In genomic region chr10:31698169-31698890, GRCh38 we compare ENCODE assay signal across 8 cellular contexts.
DNase-seq lines count a peak whose midpoint lies in the region; ATAC-seq and TF ChIP-seq lines count a peak whose summit lies in the region.

No MANE protein-coding gene starts in this region.

- H3K27me3 ChIP-seq in ACC112 (ENCODE audit: insufficient read depth, low read length), result no peaks in the 10 kb centered on the region
- no peaks in the 10 kb centered on the region for H3K27me3 ChIP-seq in SK-N-SH (ENCODE audit: insufficient read depth)
- H3K27me3 ChIP-seq in osteoblast (ENCODE audit: insufficient read depth, low read length), result no peaks in the 10 kb centered on the region

- no peaks in the 10 kb centered on the region for H4K20me1 ChIP-seq in SK-N-SH (ENCODE audit: insufficient read depth)
- H4K20me1 ChIP-seq in osteoblast (ENCODE audit: insufficient read depth, low read length), result no peaks in the 10 kb centered on the region

- H3K36me3 ChIP-seq in ACC112 (ENCODE audit: insufficient read depth, low read length) (no peaks in the 10 kb centered on the region), SK-N-SH (replicated peaks in 1 of 2; ENCODE audit: control insufficient read depth in 1 of 2, insufficient read depth in 2 of 2, low read length in 1 of 2) (no peaks in the 10 kb centered on the region), osteoblast (ENCODE audit: insufficient read depth, low read length) (no peaks in the 10 kb centered on the region)

- WGBS in SK-N-SH (ENCODE audit: low lambda C conversion rate), result 56% methylated on average over 11 of the region's 11 CpGs

- POLR2A ChIA-PET in SK-N-SH (lab: Yijun Ruan, JAX), result no interaction called here

- H2AFZ ChIP-seq in ACC112 (ENCODE audit: low read length, unreplicated experiment), result peak overlapping the region; percentile 64
- peak overlapping the region; percentile 60; the same call in 1 of the 2 replicates for H2AFZ ChIP-seq in SK-N-SH (ENCODE audit: low read depth)
- H2AFZ ChIP-seq in osteoblast (ENCODE audit: low read length), result peak overlapping the region; percentile 93

- H3F3A ChIP-seq in SK-N-SH (replicated peaks; ENCODE audit: insufficient read depth), result no peaks in the 10 kb centered on the region

- H3K9ac ChIP-seq in SK-N-SH, result no peak overlapping the region

- H3K4me1 ChIP-seq in ACC112 (ENCODE audit: control insufficient read depth, insufficient read depth, low read length, unreplicated experiment), result peaks cover 33% of the 10 kb centered on the region
- peaks cover 13 to 15% of the 10 kb centered on the region in 2 experiments; a peak in 2 of 4 replicates for H3K4me1 ChIP-seq in SK-N-SH (ENCODE audit: control insufficient read depth in 1 of 2, insufficient read depth in 2 of 2, low read depth in 1 of 2, low read length in 1 of 2)
- peaks cover 24% of the 10 kb centered on the region for H3K4me1 ChIP-seq in osteoblast (ENCODE audit: insufficient read depth, low read length)

- H3K9me3 ChIP-seq in SK-N-SH, result no peaks in the 10 kb centered on the region
- no peaks in the 10 kb centered on the region for H3K9me3 ChIP-seq in osteoblast (ENCODE audit: low read depth, low read length)

- TF ChIP-seq EP300 in SK-N-SH (IDR thresholded peaks at IDR 0.05; ENCODE audit: borderline replicate concordance in 1 of 2, low read depth in 1 of 2, low read length in 1 of 2), result no peak

- no peak for TF ChIP-seq CTCF in SK-N-SH (IDR thresholded peaks at IDR 0.05)
- TF ChIP-seq CTCF in osteoblast (IDR thresholded peaks at IDR 0.05; ENCODE audit: extremely low read depth, low read depth, low read length), result no peak
- no peak for TF ChIP-seq CTCF in GM10266 (IDR thresholded peaks at IDR 0.05; ENCODE audit: control insufficient read depth, insufficient read depth, low read depth, missing control alignments)

- CTCF ChIA-PET in SK-N-SH (lab: Yijun Ruan, JAX), result interaction anchor here (1.4 to 1.9 kb wide), 2 partner anchors 72 to 76 kb away, joined by 4 read pairs; no protein-coding TSS in a partner anchor

- H3K9me2 ChIP-seq in SK-N-SH, result no peaks in the 10 kb centered on the region

- peak overlapping the region; percentile 62 for H3K4me2 ChIP-seq in SK-N-SH
- H3K4me2 ChIP-seq in osteoblast (ENCODE audit: insufficient read depth, low read length), result peak overlapping the region; percentile 66

- no peak for ATAC-seq in HG03196 (IDR thresholded peaks at IDR 0.05; ENCODE audit: unreplicated experiment)

- H3K27ac ChIP-seq in ACC112 (ENCODE audit: low read depth, low read length) (peak overlapping the region; percentile 74), SK-N-SH (ENCODE audit: low read depth in 2 of 2, low read length in 1 of 2) (peak overlapping the region in 1 of 2 experiments; percentile 39; a peak in 1 of 4 replicates), osteoblast (ENCODE audit: low read depth, low read length) (peak overlapping the region; percentile 86)

- H3K79me2 ChIP-seq in ACC112 (ENCODE audit: control insufficient read depth, insufficient read depth, low read length, unreplicated experiment), result no peaks in the 10 kb centered on the region
- H3K79me2 ChIP-seq in SK-N-SH (ENCODE audit: insufficient read depth), result no peaks in the 10 kb centered on the region
- no peaks in the 10 kb centered on the region for H3K79me2 ChIP-seq in osteoblast (ENCODE audit: insufficient read depth, low read length)

- H3K4me3 ChIP-seq in ACC112 (ENCODE audit: low read depth, low read length), result peak overlapping the region; percentile 28
- H3K4me3 ChIP-seq in SK-N-SH (ENCODE audit: low read depth in 2 of 2, low read length in 1 of 2), result no peak overlapping the region
- H3K4me3 ChIP-seq in osteoblast (ENCODE audit: insufficient read depth, low read length), result peak overlapping the region; percentile 29

- DNase-seq in SK-N-SH (no peak), fibroblast of peridontal ligament (ENCODE audit: extremely low read depth) (peak; percentile 94), osteoblast (ENCODE audit: insufficient read length, low spot score, missing footprints) (peak; percentile 86), GM10266 (ENCODE audit: extremely low spot score) (no peak), NCI-H2029 (lab: John Stamatoyannopoulos, UW) (no peak)
- no peak for DNase-seq in activated CD8-positive, alpha-beta memory T cell treated with anti-CD3 and anti-CD28 coated beads, Interleukin-2, amount 50 U/mL, for 48 hours

- no peak for TF ChIP-seq RAD21 in SK-N-SH (IDR thresholded peaks at IDR 0.05; ENCODE audit: low read length)

TF ChIP-seq in SK-N-SH, 30 proteins besides CTCF, POLR2A, EP300 and RAD21:
- TF ChIP-seq YY1 (IDR thresholded peaks at IDR 0.05; ENCODE audit: low read depth), result no peak
- no peak for TF ChIP-seq GABPA (IDR thresholded peaks at IDR 0.05; ENCODE audit: low read depth)
- TF ChIP-seq TCF12 (IDR thresholded peaks at IDR 0.05), result peak; percentile 39
- TF ChIP-seq PBX3 (IDR thresholded peaks at IDR 0.05), result peak; percentile 29

Comparison
In these comparisons a context has a peak if more than half of its experiments do, and no peak if none do; other contexts are left out.
1. H3K4me3 ChIP-seq: peak in ACC112 (single experiment) and osteoblast (single experiment); none in SK-N-SH (0 of 2).
2. DNase-seq: peak in fibroblast of peridontal ligament (single experiment) and osteoblast (single experiment); none in SK-N-SH (single experiment), activated CD8-positive, alpha-beta memory T cell treated with anti-CD3 and anti-CD28 coated beads, Interleukin-2, amount 50 U/mL, for 48 hours (single experiment), GM10266 (single experiment) and NCI-H2029 (single experiment).
3. Peak in every context shown above with its lines, with median percentiles within 50 percentile points of each other: H2AFZ ChIP-seq.